In genomic region chr4:15648600-15648999, GRCh38 we compare ENCODE assay signal across 19 cellular contexts. TPM values are rescaled to one million over a fixed set of nuclear protein-coding genes. Genes with fewer than 3 reads are reported as not detected.
DNase-seq lines count a peak whose midpoint lies in the region; ATAC-seq, FAIRE-seq and TF ChIP-seq lines count a peak whose summit lies in the region.
"Had no signal": no experiment of that assay in that cellular context is flagged by ENCODE, and none has a peak within 500 bp of the region (broad histone marks: within the 10 kb centered on the region; RNA-seq: fewer than 3 reads in every experiment).

No MANE protein-coding gene starts in this region.

- H3K27ac Mint-ChIP-seq in CD8-positive, alpha-beta T cell, result no peak overlapping the region
- H3K27ac Mint-ChIP-seq in activated T-helper 17 cell treated with anti-CD3 and anti-CD28 coated beads, Interleukin-2, amount 50 U/mL, for 72 hours, result no peak overlapping the region
- H3K27ac Mint-ChIP-seq: type B pancreatic cell had no signal

- H3K4me3 Mint-ChIP-seq in CD8-positive, alpha-beta T cell, result peak overlapping the region; percentile 1
- peak overlapping the region; percentile 9 for H3K4me3 Mint-ChIP-seq in activated T-helper 17 cell treated with anti-CD3 and anti-CD28 coated beads, Interleukin-2, amount 50 U/mL, for 72 hours
- H3K4me3 Mint-ChIP-seq: type B pancreatic cell had no signal

- intact Hi-C loops in CD8-positive, alpha-beta T cell (cut with DNase I, micrococcal nuclease), result no loop called here

- H3K27ac ChIP-seq in CD8-positive, alpha-beta T cell (ENCODE audit: low read depth, low read length), result no peak overlapping the region
- H3K27ac ChIP-seq: foreskin keratinocyte, parathyroid adenoma, Peyer's patch had no signal

- H3K9me3 Mint-ChIP-seq in CD8-positive, alpha-beta T cell, result no peaks in the 10 kb centered on the region
- no peaks in the 10 kb centered on the region for H3K9me3 Mint-ChIP-seq in activated T-helper 17 cell treated with anti-CD3 and anti-CD28 coated beads, Interleukin-2, amount 50 U/mL, for 72 hours
- H3K9me3 Mint-ChIP-seq: type B pancreatic cell had no signal

- H3K36me3 ChIP-seq in CD8-positive, alpha-beta T cell (ENCODE audit: insufficient read depth, low read length), result no peaks in the 10 kb centered on the region
- H3K36me3 ChIP-seq: Peyer's patch had no signal

- POLR2A ChIA-PET in CD8-positive, alpha-beta T cell (lab: Charles Lee), result no interaction called here

- peaks cover 77% of the 10 kb centered on the region for H3K4me1 Mint-ChIP-seq in CD8-positive, alpha-beta T cell (ENCODE audit: low read depth)
- H3K4me1 Mint-ChIP-seq in activated T-helper 17 cell treated with anti-CD3 and anti-CD28 coated beads, Interleukin-2, amount 50 U/mL, for 72 hours, result peaks cover 34% of the 10 kb centered on the region

- no peak for DNase-seq in CD8-positive, alpha-beta T cell
- DNase-seq in GM19239 (ENCODE audit: insufficient read length, low spot score) (no peak), NCI-H1092 (lab: John Stamatoyannopoulos, UW) (no peak), CD1c-positive myeloid dendritic cell (ENCODE audit: extremely low spot score) (no peak)
- no peak for DNase-seq in stimulated activated naive CD4-positive, alpha-beta T cell treated with Interleukin-2 at 50 U/mL for 16 hours (lab: John Stamatoyannopoulos, UW)
- DNase-seq: ACHN; activated CD4-positive, CD25-positive, alpha-beta regulatory T cell treated with anti-CD3 and anti-CD28 coated beads, Interleukin-2, amount 50 U/mL, for 72 hours; activated T-cell treated with anti-CD3 and anti-CD28 coated beads, Interleukin-2, amount 50 U/mL, for 48 hours; effector memory CD4-positive, alpha-beta T cell; foreskin keratinocyte; NCI-H1092 treated with DMSO at 0.1 percent for 48 hours; Peyer's patch; stimulated activated CD4-positive, alpha-beta T cell treated with anti-CD3 and anti-CD28 coated beads, Interleukin-15, amount 100 ng/mL, for 24 hours had no signal

- no peak for TF ChIP-seq CTCF in CD8-positive, alpha-beta T cell (IDR thresholded peaks at IDR 0.05)

- peaks cover 10% of the 10 kb centered on the region for H3K36me3 Mint-ChIP-seq in CD8-positive, alpha-beta T cell
- peaks cover 7% of the 10 kb centered on the region for H3K36me3 Mint-ChIP-seq in activated T-helper 17 cell treated with anti-CD3 and anti-CD28 coated beads, Interleukin-2, amount 50 U/mL, for 72 hours (ENCODE audit: low read depth)

- no peak overlapping the region for H3K4me3 ChIP-seq in CD8-positive, alpha-beta T cell (ENCODE audit: low read depth, low read length)
- H3K4me3 ChIP-seq: Peyer's patch had no signal

- peaks cover 53% of the 10 kb centered on the region for H3K4me1 ChIP-seq in CD8-positive, alpha-beta T cell (ENCODE audit: insufficient read depth, low read length)

- CTCF ChIA-PET in CD8-positive, alpha-beta T cell (lab: Charles Lee), result interaction anchor here (1.4 to 1.8 kb wide), 2 partner anchors 191 to 417 kb away, joined by 4 to 7 read pairs; no protein-coding TSS in a partner anchor

- no peak for ATAC-seq in CD8-positive, alpha-beta T cell
- peak; percentile 73 for ATAC-seq in HG02885 (IDR thresholded peaks at IDR 0.05; ENCODE audit: poor library complexity, unreplicated experiment)
- peak; percentile 46 for ATAC-seq in activated T-helper 17 cell treated with anti-CD3 and anti-CD28 coated beads, Interleukin-2, amount 50 U/mL, for 72 hours (replicated peaks)
- ATAC-seq in HG03439 (IDR thresholded peaks at IDR 0.05; ENCODE audit: unreplicated experiment), result no peak
- ATAC-seq: foreskin keratinocyte had no signal

- FAIRE-seq in GM19239 (lab: Jason Lieb, UNC), result peak; percentile 57
- FAIRE-seq: D721Med had no signal

- no peaks in the 10 kb centered on the region for H3K27me3 ChIP-seq in CD8-positive, alpha-beta T cell (ENCODE audit: insufficient read depth, low read length)
- H3K27me3 ChIP-seq: foreskin keratinocyte, Peyer's patch had no signal

- no peaks in the 10 kb centered on the region for H3K9me3 ChIP-seq in CD8-positive, alpha-beta T cell (ENCODE audit: low read length)
- H3K9me3 ChIP-seq: Peyer's patch had no signal

- no peaks in the 10 kb centered on the region for H3K27me3 Mint-ChIP-seq in CD8-positive, alpha-beta T cell (ENCODE audit: low read depth)
- no peaks in the 10 kb centered on the region for H3K27me3 Mint-ChIP-seq in activated T-helper 17 cell treated with anti-CD3 and anti-CD28 coated beads, Interleukin-2, amount 50 U/mL, for 72 hours
- H3K27me3 Mint-ChIP-seq: type B pancreatic cell had no signal

RNA-seq across cellular contexts. Expression of gene FBXL5, which starts 6.6 kb away (rescaled TPM):
- 10 to 100 TPM; 60.4 to 61.7 TPM for total RNA-seq in CD8-positive, alpha-beta T cell
- 10 to 100 TPM; 22.4 to 26.3 TPM for total RNA-seq in activated T-helper 17 cell treated with anti-CD3 and anti-CD28 coated beads, Interleukin-2, amount 50 U/mL, for 72 hours

RNA-seq across cellular contexts. Expression of gene FAM200B, which starts 33.0 kb away (rescaled TPM):
- total RNA-seq in CD8-positive, alpha-beta T cell, result 10 to 100 TPM; 14.8 to 17.1 TPM
- 10 to 100 TPM in 1 of 2 donors, 1 to 10 TPM in 1; 9.2 to 10.3 TPM for total RNA-seq in activated T-helper 17 cell treated with anti-CD3 and anti-CD28 coated beads, Interleukin-2, amount 50 U/mL, for 72 hours

RNA-seq across cellular contexts. Expression of gene BST1, which starts 54.3 kb away (rescaled TPM):
- total RNA-seq in CD8-positive, alpha-beta T cell, result under 1 TPM; 0.43 to 0.47 TPM
- under 1 TPM; 0.32 to 0.58 TPM for total RNA-seq in activated T-helper 17 cell treated with anti-CD3 and anti-CD28 coated beads, Interleukin-2, amount 50 U/mL, for 72 hours

Comparison
In these comparisons a context has a peak if more than half of its experiments do, and no peak if none do; other contexts are left out.
1. ATAC-seq: peak in HG02885 (single experiment) and activated T-helper 17 cell treated with anti-CD3 and anti-CD28 coated beads, Interleukin-2, amount 50 U/mL, for 72 hours (single experiment); none in CD8-positive, alpha-beta T cell (single experiment) and HG03439 (single experiment).